Comparison of ENCODE assay signal across 1 cellular context in genomic region chr12:9647825-9648700, GRCh38.
TF ChIP-seq lines count a peak whose summit lies in the region.

No MANE protein-coding gene starts in this region.

TF ChIP-seq in HepG2, 621 proteins besides CTCF, POLR2A, EP300 and RAD21 (continued from another document and continues in another):
- TF ChIP-seq ZNF136 (CRISPR knock-in tag; IDR thresholded peaks at IDR 0.05; ENCODE audit: low read depth) = no peak
- TF ChIP-seq JUNB (CRISPR knock-in tag; IDR thresholded peaks at IDR 0.05; ENCODE audit: borderline replicate concordance) = no peak
- TF ChIP-seq, protein P1, sequence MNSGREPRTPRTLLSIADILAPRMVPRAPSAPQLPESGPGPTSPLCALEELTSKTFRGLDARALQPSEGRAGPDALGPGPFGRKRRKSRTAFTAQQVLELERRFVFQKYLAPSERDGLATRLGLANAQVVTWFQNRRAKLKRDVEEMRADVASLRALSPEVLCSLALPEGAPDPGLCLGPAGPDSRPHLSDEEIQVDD (CRISPR knock-in tag; IDR thresholded peaks at IDR 0.05; ENCODE audit: borderline replicate concordance) = no peak
- TF ChIP-seq, protein P2, sequence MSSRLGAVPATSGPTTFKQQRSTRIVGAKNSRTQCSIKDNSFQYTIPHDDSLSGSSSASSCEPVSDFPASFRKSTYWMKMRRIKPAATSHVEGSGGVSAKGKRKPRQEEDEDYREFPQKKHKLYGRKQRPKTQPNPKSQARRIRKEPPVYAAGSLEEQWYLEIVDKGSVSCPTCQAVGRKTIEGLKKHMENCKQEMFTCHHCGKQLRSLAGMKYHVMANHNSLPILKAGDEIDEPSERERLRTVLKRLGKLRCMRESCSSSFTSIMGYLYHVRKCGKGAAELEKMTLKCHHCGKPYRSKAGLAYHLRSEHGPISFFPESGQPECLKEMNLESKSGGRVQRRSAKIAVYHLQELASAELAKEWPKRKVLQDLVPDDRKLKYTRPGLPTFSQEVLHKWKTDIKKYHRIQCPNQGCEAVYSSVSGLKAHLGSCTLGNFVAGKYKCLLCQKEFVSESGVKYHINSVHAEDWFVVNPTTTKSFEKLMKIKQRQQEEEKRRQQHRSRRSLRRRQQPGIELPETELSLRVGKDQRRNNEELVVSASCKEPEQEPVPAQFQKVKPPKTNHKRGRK (CRISPR knock-in tag; IDR thresholded peaks at IDR 0.05) = no peak
- TF ChIP-seq ZFX (CRISPR knock-in tag; IDR thresholded peaks at IDR 0.05; ENCODE audit: low read depth) = peak; percentile 83
- TF ChIP-seq MLXIP (CRISPR knock-in tag; IDR thresholded peaks at IDR 0.05; ENCODE audit: borderline replicate concordance) = no peak
- TF ChIP-seq ZNF207 (IDR thresholded peaks at IDR 0.05; ENCODE audit: borderline replicate concordance) = no peak
- no peak for TF ChIP-seq ZNF383 (CRISPR knock-in tag; IDR thresholded peaks at IDR 0.05; ENCODE audit: borderline replicate concordance)
- peak; percentile 41 for TF ChIP-seq RBM39 (IDR thresholded peaks at IDR 0.05; ENCODE audit: low read depth, low read length, poor library complexity, severe bottlenecking)
- no peak for TF ChIP-seq HCFC1 (IDR thresholded peaks at IDR 0.05; ENCODE audit: low read depth, low read length)
- TF ChIP-seq SAP130 (CRISPR knock-in tag; IDR thresholded peaks at IDR 0.05; ENCODE audit: low read depth) = peak; percentile 86
- TF ChIP-seq KAT8 (CRISPR knock-in tag; IDR thresholded peaks at IDR 0.05) = peak; percentile 83
- no peak for TF ChIP-seq SATB2 (CRISPR knock-in tag; IDR thresholded peaks at IDR 0.05)
- TF ChIP-seq, protein P3, sequence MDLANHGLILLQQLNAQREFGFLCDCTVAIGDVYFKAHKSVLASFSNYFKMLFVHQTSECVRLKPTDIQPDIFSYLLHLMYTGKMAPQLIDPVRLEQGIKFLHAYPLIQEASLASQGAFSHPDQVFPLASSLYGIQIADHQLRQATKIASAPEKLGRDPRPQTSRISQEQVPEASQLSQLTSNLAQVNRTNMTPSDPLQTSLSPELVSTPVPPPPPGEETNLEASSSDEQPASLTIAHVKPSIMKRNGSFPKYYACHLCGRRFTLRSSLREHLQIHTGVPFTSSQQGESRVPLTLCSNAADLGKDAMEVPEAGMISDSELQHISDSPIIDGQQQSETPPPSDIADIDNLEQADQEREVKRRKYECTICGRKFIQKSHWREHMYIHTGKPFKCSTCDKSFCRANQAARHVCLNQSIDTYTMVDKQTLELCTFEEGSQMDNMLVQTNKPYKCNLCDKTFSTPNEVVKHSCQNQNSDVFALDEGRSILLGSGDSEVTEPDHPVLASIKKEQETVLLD (CRISPR knock-in tag; IDR thresholded peaks at IDR 0.05; ENCODE audit: low read depth) = peak; percentile 85
- TF ChIP-seq PHF20 (CRISPR knock-in tag; IDR thresholded peaks at IDR 0.05) = peak; percentile 76; the same call in 1 of the 2 replicates
- TF ChIP-seq CHD2 (IDR thresholded peaks at IDR 0.05; ENCODE audit: low read depth, low read length) = 0 out of 2 replicates have a peak, but pooled peaks have one; percentile 16
- TF ChIP-seq, protein P4, sequence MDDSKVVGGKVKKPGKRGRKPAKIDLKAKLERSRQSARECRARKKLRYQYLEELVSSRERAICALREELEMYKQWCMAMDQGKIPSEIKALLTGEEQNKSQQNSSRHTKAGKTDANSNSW (CRISPR knock-in tag; IDR thresholded peaks at IDR 0.05; ENCODE audit: borderline replicate concordance) = no peak
- TF ChIP-seq, protein P5, sequence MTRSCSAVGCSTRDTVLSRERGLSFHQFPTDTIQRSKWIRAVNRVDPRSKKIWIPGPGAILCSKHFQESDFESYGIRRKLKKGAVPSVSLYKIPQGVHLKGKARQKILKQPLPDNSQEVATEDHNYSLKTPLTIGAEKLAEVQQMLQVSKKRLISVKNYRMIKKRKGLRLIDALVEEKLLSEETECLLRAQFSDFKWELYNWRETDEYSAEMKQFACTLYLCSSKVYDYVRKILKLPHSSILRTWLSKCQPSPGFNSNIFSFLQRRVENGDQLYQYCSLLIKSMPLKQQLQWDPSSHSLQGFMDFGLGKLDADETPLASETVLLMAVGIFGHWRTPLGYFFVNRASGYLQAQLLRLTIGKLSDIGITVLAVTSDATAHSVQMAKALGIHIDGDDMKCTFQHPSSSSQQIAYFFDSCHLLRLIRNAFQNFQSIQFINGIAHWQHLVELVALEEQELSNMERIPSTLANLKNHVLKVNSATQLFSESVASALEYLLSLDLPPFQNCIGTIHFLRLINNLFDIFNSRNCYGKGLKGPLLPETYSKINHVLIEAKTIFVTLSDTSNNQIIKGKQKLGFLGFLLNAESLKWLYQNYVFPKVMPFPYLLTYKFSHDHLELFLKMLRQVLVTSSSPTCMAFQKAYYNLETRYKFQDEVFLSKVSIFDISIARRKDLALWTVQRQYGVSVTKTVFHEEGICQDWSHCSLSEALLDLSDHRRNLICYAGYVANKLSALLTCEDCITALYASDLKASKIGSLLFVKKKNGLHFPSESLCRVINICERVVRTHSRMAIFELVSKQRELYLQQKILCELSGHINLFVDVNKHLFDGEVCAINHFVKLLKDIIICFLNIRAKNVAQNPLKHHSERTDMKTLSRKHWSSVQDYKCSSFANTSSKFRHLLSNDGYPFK (CRISPR knock-in tag; IDR thresholded peaks at IDR 0.05; ENCODE audit: borderline replicate concordance) = 0 out of 2 replicates have a peak, but pooled peaks have one; percentile 31
- TF ChIP-seq HMGA1 (CRISPR knock-in tag; conservative IDR thresholded peaks at IDR 0.05) = no peak
- peak; percentile 63 for TF ChIP-seq POGK (CRISPR knock-in tag; conservative IDR thresholded peaks at IDR 0.05)
- TF ChIP-seq SMC3 (IDR thresholded peaks at IDR 0.05; ENCODE audit: low read length) = no peak
- TF ChIP-seq HNRNPH1 (optimal IDR thresholded peaks at IDR 0.05; ENCODE audit: low read depth, low read length) = no peak
- TF ChIP-seq ZFP36 (IDR thresholded peaks at IDR 0.05; ENCODE audit: borderline replicate concordance, low read depth, low read length, partially characterized antibody) = no peak
- peak; percentile 87; the same call in 1 of the 2 replicates for TF ChIP-seq ZFP91 (CRISPR knock-in tag; IDR thresholded peaks at IDR 0.05; ENCODE audit: borderline replicate concordance)
- TF ChIP-seq, protein P6, sequence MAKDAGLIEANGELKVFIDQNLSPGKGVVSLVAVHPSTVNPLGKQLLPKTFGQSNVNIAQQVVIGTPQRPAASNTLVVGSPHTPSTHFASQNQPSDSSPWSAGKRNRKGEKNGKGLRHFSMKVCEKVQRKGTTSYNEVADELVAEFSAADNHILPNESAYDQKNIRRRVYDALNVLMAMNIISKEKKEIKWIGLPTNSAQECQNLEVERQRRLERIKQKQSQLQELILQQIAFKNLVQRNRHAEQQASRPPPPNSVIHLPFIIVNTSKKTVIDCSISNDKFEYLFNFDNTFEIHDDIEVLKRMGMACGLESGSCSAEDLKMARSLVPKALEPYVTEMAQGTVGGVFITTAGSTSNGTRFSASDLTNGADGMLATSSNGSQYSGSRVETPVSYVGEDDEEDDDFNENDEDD (CRISPR knock-in tag; IDR thresholded peaks at IDR 0.05; ENCODE audit: borderline replicate concordance) = peak; percentile 91; the same call in 1 of the 2 replicates
- TF ChIP-seq DNMT1 (CRISPR knock-in tag; IDR thresholded peaks at IDR 0.05) = no peak
- no peak for TF ChIP-seq ZFYVE20 (CRISPR knock-in tag; IDR thresholded peaks at IDR 0.05; ENCODE audit: borderline replicate concordance, low read depth)
- 0 out of 2 replicates have a peak, but pooled peaks have one; percentile 43 for TF ChIP-seq ZNF280B (CRISPR knock-in tag; IDR thresholded peaks at IDR 0.05; ENCODE audit: borderline replicate concordance)
- TF ChIP-seq ZC3H13 (CRISPR knock-in tag; IDR thresholded peaks at IDR 0.05) = peak; percentile 71; the same call in 1 of the 2 replicates
- TF ChIP-seq ZNF17 (CRISPR knock-in tag; IDR thresholded peaks at IDR 0.05) = no peak; the same call in 1 of the 2 replicates
- TF ChIP-seq ZSCAN21 (CRISPR knock-in tag; IDR thresholded peaks at IDR 0.05; ENCODE audit: borderline replicate concordance) = peak; percentile 93
- no peak for TF ChIP-seq ZNF629 (CRISPR knock-in tag; conservative IDR thresholded peaks at IDR 0.05)
- peak; percentile 20; the same call in 1 of the 2 replicates for TF ChIP-seq TFAP4 (IDR thresholded peaks at IDR 0.05; ENCODE audit: borderline replicate concordance, low read depth)
- no peak for TF ChIP-seq ELK4 (CRISPR knock-in tag; IDR thresholded peaks at IDR 0.05; ENCODE audit: borderline replicate concordance)
- TF ChIP-seq ZNF607 (CRISPR knock-in tag; IDR thresholded peaks at IDR 0.05; ENCODE audit: borderline replicate concordance) = peak; percentile 51; the same call in 1 of the 2 replicates
- peak; percentile 81 for TF ChIP-seq MED8 (CRISPR knock-in tag; IDR thresholded peaks at IDR 0.05; ENCODE audit: insufficient replicate concordance)
- peak; percentile 95 for TF ChIP-seq ZNF343 (CRISPR knock-in tag; IDR thresholded peaks at IDR 0.05)
- TF ChIP-seq MXD1 (CRISPR knock-in tag; IDR thresholded peaks at IDR 0.05) = peak; percentile 82; the same call in 1 of the 2 replicates
